ENCODE assay signal across 19 cellular contexts in the genomic region with DNA sequence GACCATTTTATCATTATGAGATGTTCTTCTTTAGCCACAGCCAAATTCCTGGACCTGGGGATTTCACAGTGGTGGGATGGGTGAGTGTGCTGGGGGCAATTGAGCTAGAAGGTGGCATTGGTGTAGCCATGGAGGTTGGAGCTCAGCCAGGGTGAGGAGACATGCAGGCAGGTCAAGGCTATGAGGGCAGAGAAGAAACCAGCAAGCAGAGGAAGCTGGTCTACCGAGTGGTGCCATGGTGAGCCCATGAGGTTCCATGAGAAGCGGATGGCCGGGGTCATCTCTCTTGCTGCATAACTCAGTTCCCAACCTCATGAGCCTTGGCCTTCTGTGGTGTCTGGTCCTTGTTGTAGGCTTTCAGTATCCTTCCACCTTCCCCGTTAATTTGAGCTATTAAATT.
A peak's percentile ranks its signal among the peaks of the same experiment; 100 is the strongest.
DNase-seq lines count a peak whose midpoint lies in the region; ATAC-seq and TF ChIP-seq lines count a peak whose summit lies in the region.
"Had no signal": no experiment of that assay in that cellular context is flagged by ENCODE, and none has a peak within 500 bp of the region (broad histone marks: within the 10 kb centered on the region; RNA-seq: fewer than 3 reads in every experiment).

No MANE protein-coding gene starts in this region.

- peaks cover 78% of the 10 kb centered on the region for H3K4me1 Mint-ChIP-seq in activated CD4-positive, alpha-beta memory T cell treated with anti-CD3 and anti-CD28 coated beads for 36 hours (ENCODE audit: low read depth)
- peaks cover 78% of the 10 kb centered on the region for H3K4me1 Mint-ChIP-seq in activated CD4-positive, alpha-beta memory T cell treated with anti-CD3 and anti-CD28 coated beads, Interleukin-2, amount 10 ng/mL, durations not matched to agents 7 days and 5 days
- H3K4me1 Mint-ChIP-seq in chondrocyte (ENCODE audit: low read depth): peaks cover 6% of the 10 kb centered on the region
- peaks cover 77 to 84% of the 10 kb centered on the region in 2 donors for H3K4me1 Mint-ChIP-seq in natural killer cell treated with Interleukin-12 subunit alpha and Interleukin-12 subunit beta and Interleukin-15 and Interleukin-18, amount 100 ng/mL, for 72 hours (ENCODE audit: low read depth in 2 of 2)

- no peak overlapping the region for H3K4me3 Mint-ChIP-seq in activated CD4-positive, alpha-beta memory T cell treated with anti-CD3 and anti-CD28 coated beads for 36 hours
- H3K4me3 Mint-ChIP-seq in activated CD4-positive, alpha-beta memory T cell treated with anti-CD3 and anti-CD28 coated beads, Interleukin-2, amount 10 ng/mL, durations not matched to agents 7 days and 5 days: no peak overlapping the region
- no peak overlapping the region for H3K4me3 Mint-ChIP-seq in chondrocyte (ENCODE audit: unreplicated experiment)
- H3K4me3 Mint-ChIP-seq in natural killer cell treated with Interleukin-12 subunit alpha and Interleukin-12 subunit beta and Interleukin-15 and Interleukin-18, amount 100 ng/mL, for 72 hours: peak overlapping the region; percentile 39
- H3K4me3 Mint-ChIP-seq: activated naive CD4-positive, alpha-beta T cell treated with anti-CD3 and anti-CD28 coated beads, Interleukin-2, amount 10 ng/mL, durations not matched to agents 7 days and 5 days had no signal

- H3K27ac ChIP-seq in RWPE1: peak overlapping the region; percentile 15; the same call in 1 of the 2 replicates
- H3K27ac ChIP-seq: transverse colon had no signal

- H3K27me3 Mint-ChIP-seq in activated CD4-positive, alpha-beta memory T cell treated with anti-CD3 and anti-CD28 coated beads for 36 hours: no peaks in the 10 kb centered on the region
- H3K27me3 Mint-ChIP-seq in activated CD4-positive, alpha-beta memory T cell treated with anti-CD3 and anti-CD28 coated beads, Interleukin-2, amount 10 ng/mL, durations not matched to agents 7 days and 5 days: no peaks in the 10 kb centered on the region
- H3K27me3 Mint-ChIP-seq in chondrocyte (ENCODE audit: low read depth): peaks cover 2% of the 10 kb centered on the region
- no peaks in the 10 kb centered on the region for H3K27me3 Mint-ChIP-seq in natural killer cell treated with Interleukin-12 subunit alpha and Interleukin-12 subunit beta and Interleukin-15 and Interleukin-18, amount 100 ng/mL, for 72 hours
- H3K27me3 Mint-ChIP-seq: activated naive CD4-positive, alpha-beta T cell treated with anti-CD3 and anti-CD28 coated beads, Interleukin-2, amount 10 ng/mL, durations not matched to agents 7 days and 5 days had no signal

- TF ChIP-seq CTCF in RWPE1 (conservative IDR thresholded peaks at IDR 0.05; ENCODE audit: low read depth) (no peak), chondrocyte (IDR thresholded peaks at IDR 0.05) (no peak), omental fat pad (IDR thresholded peaks at IDR 0.05) (no peak)

- POLR2A ChIA-PET in activated CD4-positive, alpha-beta memory T cell treated with anti-CD3 and anti-CD28 coated beads for 36 hours (lab: Charles Lee): no interaction called here
- POLR2A ChIA-PET in activated CD4-positive, alpha-beta memory T cell treated with anti-CD3 and anti-CD28 coated beads, Interleukin-2, amount 10 ng/mL, durations not matched to agents 7 days and 5 days (lab: Charles Lee): interaction anchor here (1.3 kb wide), 1 partner anchor 161 kb away, joined by 4 read pairs; no protein-coding TSS in a partner anchor
- POLR2A ChIA-PET in RWPE1 (lab: Yijun Ruan, JAX; ENCODE audit: low non-redundant PET): no interaction called here

- CTCF ChIA-PET in activated CD4-positive, alpha-beta memory T cell treated with anti-CD3 and anti-CD28 coated beads for 36 hours (lab: Charles Lee): interaction anchor here (0.6 to 1.0 kb wide), 4 partner anchors 18 to 202 kb away, joined by 3 to 4 read pairs (median 3); no protein-coding TSS in a partner anchor
- CTCF ChIA-PET in activated CD4-positive, alpha-beta memory T cell treated with anti-CD3 and anti-CD28 coated beads, Interleukin-2, amount 10 ng/mL, durations not matched to agents 7 days and 5 days (lab: Charles Lee): interaction anchor here (0.6 to 1.0 kb wide), 3 partner anchors 57 to 203 kb away, joined by 3 to 4 read pairs (median 4); no protein-coding TSS in a partner anchor
- CTCF ChIA-PET in RWPE1 (lab: Yijun Ruan, JAX): no interaction called here

- H3K36me3 Mint-ChIP-seq in activated CD4-positive, alpha-beta memory T cell treated with anti-CD3 and anti-CD28 coated beads for 36 hours: peaks cover 55% of the 10 kb centered on the region
- H3K36me3 Mint-ChIP-seq in activated CD4-positive, alpha-beta memory T cell treated with anti-CD3 and anti-CD28 coated beads, Interleukin-2, amount 10 ng/mL, durations not matched to agents 7 days and 5 days (ENCODE audit: low read depth): peaks cover 90% of the 10 kb centered on the region
- no peaks in the 10 kb centered on the region for H3K36me3 Mint-ChIP-seq in chondrocyte (ENCODE audit: low read depth)
- H3K36me3 Mint-ChIP-seq in natural killer cell treated with Interleukin-12 subunit alpha and Interleukin-12 subunit beta and Interleukin-15 and Interleukin-18, amount 100 ng/mL, for 72 hours: peaks cover 36% of the 10 kb centered on the region

- no peak for ATAC-seq in natural killer cell treated with Interleukin-12 subunit alpha and Interleukin-12 subunit beta and Interleukin-15 and Interleukin-18, amount 100 ng/mL, for 72 hours
- ATAC-seq in GM18511 (IDR thresholded peaks at IDR 0.05; ENCODE audit: unreplicated experiment) (no peak), omental fat pad (ENCODE audit: low FRiP score) (no peak)

- peaks cover 12% of the 10 kb centered on the region for H3K9me3 Mint-ChIP-seq in activated CD4-positive, alpha-beta memory T cell treated with anti-CD3 and anti-CD28 coated beads for 36 hours
- peaks cover 20% of the 10 kb centered on the region for H3K9me3 Mint-ChIP-seq in activated CD4-positive, alpha-beta memory T cell treated with anti-CD3 and anti-CD28 coated beads, Interleukin-2, amount 10 ng/mL, durations not matched to agents 7 days and 5 days
- peaks cover 30% of the 10 kb centered on the region for H3K9me3 Mint-ChIP-seq in chondrocyte (ENCODE audit: low read depth)
- H3K9me3 Mint-ChIP-seq in natural killer cell treated with Interleukin-12 subunit alpha and Interleukin-12 subunit beta and Interleukin-15 and Interleukin-18, amount 100 ng/mL, for 72 hours: no peaks in the 10 kb centered on the region

- peak overlapping the region; percentile 64 for H3K27ac Mint-ChIP-seq in activated CD4-positive, alpha-beta memory T cell treated with anti-CD3 and anti-CD28 coated beads for 36 hours
- no peak overlapping the region for H3K27ac Mint-ChIP-seq in activated CD4-positive, alpha-beta memory T cell treated with anti-CD3 and anti-CD28 coated beads, Interleukin-2, amount 10 ng/mL, durations not matched to agents 7 days and 5 days
- H3K27ac Mint-ChIP-seq in chondrocyte (ENCODE audit: unreplicated experiment): no peak overlapping the region
- peak overlapping the region; percentile 73 to 89 for H3K27ac Mint-ChIP-seq in natural killer cell treated with Interleukin-12 subunit alpha and Interleukin-12 subunit beta and Interleukin-15 and Interleukin-18, amount 100 ng/mL, for 72 hours
- H3K27ac Mint-ChIP-seq: activated naive CD4-positive, alpha-beta T cell treated with anti-CD3 and anti-CD28 coated beads, Interleukin-2, amount 10 ng/mL, durations not matched to agents 7 days and 5 days had no signal

- peak; percentile 4 for DNase-seq in activated CD4-positive, alpha-beta memory T cell treated with anti-CD3 and anti-CD28 coated beads for 36 hours
- DNase-seq in activated CD4-positive, alpha-beta memory T cell treated with anti-CD3 and anti-CD28 coated beads, Interleukin-2, amount 10 ng/mL, durations not matched to agents 7 days and 5 days: no peak
- DNase-seq in RWPE1 (ENCODE audit: low spot score) (no peak), chondrocyte (ENCODE audit: low spot score) (peak; percentile 22), HPDE6-E6E7 (ENCODE audit: extremely low spot score) (no peak), omental fat pad (ENCODE audit: low spot score) (no peak)
- no peak for DNase-seq in natural killer cell treated with Interleukin-12 subunit alpha and Interleukin-12 subunit beta and Interleukin-15 and Interleukin-18, amount 100 ng/mL, for 72 hours (ENCODE audit: low spot score)
- DNase-seq: activated naive CD4-positive, alpha-beta T cell treated with anti-CD3 and anti-CD28 coated beads, Interleukin-2, amount 10 ng/mL, durations not matched to agents 7 days and 5 days; AML-193; effector CD8-positive, alpha-beta T cell; hypothalamus; KG1; NCI-H1694; NCI-H526 treated with DMSO at 0.1 percent for 48 hours; nucleus accumbens; SK-N-SH; stimulated activated CD4-positive, alpha-beta T cell treated with anti-CD3 and anti-CD28 coated beads, Interleukin-4, amount 100 ng/mL, for 24 hours; transverse colon had no signal

- intact Hi-C loops in activated CD4-positive, alpha-beta memory T cell treated with anti-CD3 and anti-CD28 coated beads for 36 hours (cut with micrococcal nuclease): no loop called here

Comparison
In these comparisons a context has a peak if more than half of its experiments do, and no peak if none do; other contexts are left out.
1. DNase-seq: peak in activated CD4-positive, alpha-beta memory T cell treated with anti-CD3 and anti-CD28 coated beads for 36 hours (single experiment) and chondrocyte (single experiment); none in activated CD4-positive, alpha-beta memory T cell treated with anti-CD3 and anti-CD28 coated beads, Interleukin-2, amount 10 ng/mL, durations not matched to agents 7 days and 5 days (single experiment), RWPE1 (single experiment), natural killer cell treated with Interleukin-12 subunit alpha and Interleukin-12 subunit beta and Interleukin-15 and Interleukin-18, amount 100 ng/mL, for 72 hours (single experiment), HPDE6-E6E7 (single experiment) and omental fat pad (single experiment).
2. H3K27ac Mint-ChIP-seq: peak in activated CD4-positive, alpha-beta memory T cell treated with anti-CD3 and anti-CD28 coated beads for 36 hours (single experiment) and natural killer cell treated with Interleukin-12 subunit alpha and Interleukin-12 subunit beta and Interleukin-15 and Interleukin-18, amount 100 ng/mL, for 72 hours (2 of 2); none in activated CD4-positive, alpha-beta memory T cell treated with anti-CD3 and anti-CD28 coated beads, Interleukin-2, amount 10 ng/mL, durations not matched to agents 7 days and 5 days (single experiment) and chondrocyte (single experiment).